13 cellular contexts compared by ENCODE assay signal in the genomic region with DNA sequence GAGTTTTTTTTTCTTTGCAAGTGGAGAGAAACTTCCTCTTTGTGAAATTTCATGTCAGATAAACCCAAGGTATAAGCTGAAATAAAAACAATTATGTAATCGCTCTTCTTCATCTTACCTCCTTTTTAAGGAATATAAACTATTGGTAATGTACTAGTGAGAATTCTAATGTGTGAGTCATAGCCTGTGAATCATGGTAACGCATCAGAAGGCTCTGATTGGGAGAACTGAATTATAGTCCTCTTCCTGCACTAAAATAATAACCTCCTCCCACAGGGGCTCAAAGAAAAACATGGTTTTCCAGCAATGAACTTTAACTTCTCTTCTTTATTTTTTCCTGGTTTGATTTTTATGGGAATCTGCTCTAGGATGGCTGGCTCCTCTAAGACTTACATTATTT. TPM values are rescaled to one million over a fixed set of nuclear protein-coding genes. Genes with fewer than 3 reads are reported as not detected.
DNase-seq lines count a peak whose midpoint lies in the region; ATAC-seq and TF ChIP-seq lines count a peak whose summit lies in the region.
"Had no signal": no experiment of that assay in that cellular context is flagged by ENCODE, and none has a peak within 500 bp of the region (broad histone marks: within the 10 kb centered on the region; RNA-seq: fewer than 3 reads in every experiment).

No MANE protein-coding gene starts in this region.

- H3K36me3 ChIP-seq in RWPE2 (ENCODE audit: low read depth): no peaks in the 10 kb centered on the region
- H3K36me3 ChIP-seq in skeletal muscle satellite cell (ENCODE audit: insufficient read depth, low read length): no peaks in the 10 kb centered on the region
- H3K36me3 ChIP-seq: cardiac muscle cell, neural progenitor cell had no signal

- H3K27me3 ChIP-seq in RWPE2 (ENCODE audit: insufficient read depth, poor library complexity, severe bottlenecking): no peaks in the 10 kb centered on the region
- no peaks in the 10 kb centered on the region for H3K27me3 ChIP-seq in skeletal muscle satellite cell (ENCODE audit: control insufficient read depth, insufficient read depth, low read length)
- H3K27me3 ChIP-seq: cardiac muscle cell, neural progenitor cell had no signal

- DNase-seq in activated CD4-positive, CD25-positive, alpha-beta regulatory T cell (lab: John Stamatoyannopoulos, UW): no peak
- DNase-seq in RWPE2 (ENCODE audit: low spot score): no peak
- no peak for DNase-seq in iPS-NIHi11 (ENCODE audit: low spot score)
- DNase-seq: activated CD4-positive, alpha-beta memory T cell treated with anti-CD3 and anti-CD28 coated beads, Interleukin-2, amount 10 ng/mL, durations not matched to agents 7 days and 5 days; MM.1S; stimulated activated CD4-positive, alpha-beta T cell treated with anti-CD3 and anti-CD28 coated beads, Interleukin-4, amount 100 ng/mL, for 24 hours had no signal

- H3K4me1 ChIP-seq in RWPE2 (ENCODE audit: insufficient read depth, poor library complexity, severe bottlenecking) (peaks cover 9% of the 10 kb centered on the region), skeletal muscle satellite cell (ENCODE audit: control insufficient read depth, insufficient read depth, low read length) (peaks cover 15% of the 10 kb centered on the region)
- H3K4me1 ChIP-seq: neural progenitor cell had no signal

- H3K9me3 ChIP-seq in RWPE2 (ENCODE audit: severe bottlenecking) (no peaks in the 10 kb centered on the region), skeletal muscle satellite cell (replicated peaks; ENCODE audit: low read length) (no peaks in the 10 kb centered on the region)

- no peak for TF ChIP-seq CTCF in RWPE2 (IDR thresholded peaks at IDR 0.05; ENCODE audit: poor library complexity, severe bottlenecking)

- peak overlapping the region; percentile 40 for H3K4me2 ChIP-seq in skeletal muscle satellite cell (ENCODE audit: low read length)
- H3K4me2 ChIP-seq: neural progenitor cell had no signal

- peak overlapping the region; percentile 23 for H3K27ac ChIP-seq in RWPE2 (ENCODE audit: poor library complexity, severe bottlenecking)
- H3K27ac ChIP-seq: cardiac muscle cell, neural progenitor cell had no signal

- no peak overlapping the region for H3K9ac ChIP-seq in skeletal muscle satellite cell (ENCODE audit: low read depth, low read length)
- H3K9ac ChIP-seq: neural progenitor cell had no signal

- peak; percentile 27 to 68 for ATAC-seq in activated CD4-positive, CD25-positive, alpha-beta regulatory T cell treated with anti-CD3 and anti-CD28 coated beads, Interleukin-2, amount 50 U/mL, for 24 hours
- ATAC-seq in RWPE2 (ENCODE audit: low read depth) (peak; percentile 94), esophagus mucosa (peak; percentile 86), HG02970 (IDR thresholded peaks at IDR 0.05; ENCODE audit: low FRiP score, unreplicated experiment) (no peak), HG02763 (IDR thresholded peaks at IDR 0.05; ENCODE audit: unreplicated experiment) (no peak)

- H3K4me3 ChIP-seq in RWPE2 (ENCODE audit: severe bottlenecking) (no peak overlapping the region), skeletal muscle satellite cell (ENCODE audit: low read length) (no peak overlapping the region)
- H3K4me3 ChIP-seq: cardiac muscle cell, neural progenitor cell had no signal

RNA-seq across cellular contexts. Expression of a gene that starts 57.1 kb away (rescaled TPM):
- total RNA-seq in esophagus mucosa: 17.4 TPM
- 31.4 and 41.9 TPM in 2 replicates for total RNA-seq in skeletal muscle satellite cell (2012; rRNA removed)

Comparison
In these comparisons a context has a peak if more than half of its experiments do, and no peak if none do; other contexts are left out.
1. ATAC-seq: peak in activated CD4-positive, CD25-positive, alpha-beta regulatory T cell treated with anti-CD3 and anti-CD28 coated beads, Interleukin-2, amount 50 U/mL, for 24 hours (2 of 2), RWPE2 (single experiment) and esophagus mucosa (single experiment); none in HG02970 (single experiment) and HG02763 (single experiment).